8 cellular contexts compared by ENCODE assay signal in the genomic region with DNA sequence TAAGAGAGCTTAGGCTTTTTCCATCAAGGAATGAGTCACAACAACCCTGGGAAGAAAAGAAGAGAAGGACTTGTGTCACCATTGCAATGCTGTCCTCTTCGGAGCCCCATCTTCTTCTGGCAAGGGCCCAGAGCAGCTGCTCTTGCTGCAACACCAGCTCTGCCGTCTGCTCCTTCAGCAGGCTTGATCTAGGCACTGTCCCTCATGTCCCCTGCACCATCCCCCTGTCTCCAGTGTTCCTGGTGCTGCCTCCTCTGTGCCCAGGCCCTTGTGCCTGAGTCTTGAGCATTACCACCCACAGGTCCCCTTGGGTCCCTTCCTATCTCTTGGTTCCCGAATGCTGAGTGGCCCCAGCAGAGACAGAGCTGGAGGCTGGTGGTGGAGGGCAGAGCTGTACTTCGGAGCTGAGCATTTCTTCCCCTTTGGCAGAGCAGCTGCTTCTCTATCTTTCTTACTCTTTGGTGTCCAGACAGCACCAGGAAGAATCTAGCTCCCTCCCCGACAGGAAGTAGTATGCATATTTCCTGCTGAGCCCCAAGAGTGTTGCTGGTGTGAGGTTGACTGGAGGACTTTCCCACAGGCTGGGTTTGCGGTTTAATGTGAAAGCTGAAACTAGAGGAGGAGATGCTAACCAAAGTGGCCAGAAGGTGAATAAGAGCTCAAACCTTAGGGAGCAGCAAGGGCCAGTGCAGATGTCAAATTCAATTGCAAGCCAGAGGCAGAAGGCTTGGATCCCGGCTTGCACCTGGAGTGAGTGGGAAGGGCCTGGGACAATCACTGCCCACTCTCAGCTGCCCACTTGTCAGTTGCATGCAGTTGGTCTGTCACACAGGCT. TPM values are rescaled to one million over a fixed set of nuclear protein-coding genes. Genes with fewer than 3 reads are reported as not detected.
DNase-seq lines count a peak whose midpoint lies in the region; ATAC-seq, FAIRE-seq and TF ChIP-seq lines count a peak whose summit lies in the region.

No MANE protein-coding gene starts in this region.

- FAIRE-seq in urothelium cell line (lab: Jason Lieb, UNC): no peak

- no peak for TF ChIP-seq CTCF in heart right ventricle (IDR thresholded peaks at IDR 0.05)

- peak overlapping the region in 4 of 10 donors; percentile 5 to 86 (median 36) for H3K27ac ChIP-seq in heart right ventricle

- intact Hi-C loops in heart right ventricle (cut with DNase I): no loop called here

- WGBS in heart right ventricle, 2 donors: 42 to 60% methylated on average over 7 of the region's 7 CpGs

- DNase-seq in NOMO-1 treated with dmso at 0.1 percent for 144 hours (lab: John Stamatoyannopoulos, UW; ENCODE audit: unreplicated experiment) (peak; percentile 87), heart right ventricle (peak in 1 of 2 donors; percentile 21), dedifferentiated amniotic fluid mesenchymal stem cell (ENCODE audit: extremely low spot score) (no peak), urothelium cell line (ENCODE audit: low spot score) (no peak)
- peak; percentile 33 for DNase-seq in activated T-cell treated with anti-CD3 and anti-CD28 coated beads, Interleukin-2, amount 50 U/mL, for 1 hour
- DNase-seq in stimulated activated CD4-positive, alpha-beta T cell treated with anti-CD3 and anti-CD28 coated beads, Interleukin-1b, Interleukin-23, amount 100 ng/mL, for 48 hours: peak; percentile 76

- no peaks in the 10 kb centered on the region for H3K36me3 ChIP-seq in heart right ventricle

- peak; percentile 77 for ATAC-seq in GM18868 (IDR thresholded peaks at IDR 0.05; ENCODE audit: unreplicated experiment)
- ATAC-seq in HG02798 (IDR thresholded peaks at IDR 0.05; ENCODE audit: poor library complexity, unreplicated experiment): peak; percentile 90
- ATAC-seq in heart right ventricle: peak; percentile 15 to 80 (median 64)

- H3K4me1 ChIP-seq in heart right ventricle: peaks cover 0 to 18% (median 7%) of the 10 kb centered on the region in 9 donors

- peak overlapping the region in 1 of 10 donors; percentile 27 for H3K4me3 ChIP-seq in heart right ventricle

- H3K27me3 ChIP-seq in heart right ventricle: no peaks in the 10 kb centered on the region

- H3K9me3 ChIP-seq in heart right ventricle: no peaks in the 10 kb centered on the region

RNA-seq across cellular contexts. Expression of a gene that starts 27.8 kb away (rescaled TPM):
- total RNA-seq in heart right ventricle: 100 to 1,000 TPM in 2 of 10 donors, 10 to 100 TPM in 8; 22.9 to 114 (median 59.0) TPM
- 10 to 100 TPM; 12.7 to 17.0 TPM for polyA plus RNA-seq in heart right ventricle

Comparison
In these comparisons a context has a peak if more than half of its experiments do, and no peak if none do; other contexts are left out.
1. DNase-seq: peak in NOMO-1 treated with dmso at 0.1 percent for 144 hours (single experiment), activated T-cell treated with anti-CD3 and anti-CD28 coated beads, Interleukin-2, amount 50 U/mL, for 1 hour (single experiment) and stimulated activated CD4-positive, alpha-beta T cell treated with anti-CD3 and anti-CD28 coated beads, Interleukin-1b, Interleukin-23, amount 100 ng/mL, for 48 hours (single experiment); none in dedifferentiated amniotic fluid mesenchymal stem cell (single experiment) and urothelium cell line (single experiment).
2. Peak in every context shown above with its lines, with median percentiles within 50 percentile points of each other: ATAC-seq.